Comparison of ENCODE assay signal across 16 cellular contexts in genomic region chr11:127506647-127507046, GRCh38.
DNase-seq lines count a peak whose midpoint lies in the region; ATAC-seq and TF ChIP-seq lines count a peak whose summit lies in the region.
"Had no signal": no experiment of that assay in that cellular context is flagged by ENCODE, and none has a peak within 500 bp of the region (broad histone marks: within the 10 kb centered on the region; RNA-seq: fewer than 3 reads in every experiment).

No MANE protein-coding gene starts in this region.

- no peak overlapping the region for H3K4me3 ChIP-seq in mesendoderm (ENCODE audit: low read length)
- H3K4me3 ChIP-seq: BLaER1 had no signal

- H3K18ac ChIP-seq in mesendoderm (ENCODE audit: low read length) = no peak overlapping the region

- H3K79me2 ChIP-seq in mesendoderm (ENCODE audit: control insufficient read depth, insufficient read depth, low read length) = no peaks in the 10 kb centered on the region

- no peak overlapping the region for H2BK120ac ChIP-seq in mesendoderm (ENCODE audit: low read depth, low read length)

- no peak overlapping the region for H2BK15ac ChIP-seq in mesendoderm (replicated peaks; ENCODE audit: low read depth)

- H4K5ac ChIP-seq in mesendoderm (ENCODE audit: low read length) = no peak overlapping the region

- peak; percentile 56 for ATAC-seq in GM18870 (IDR thresholded peaks at IDR 0.05; ENCODE audit: unreplicated experiment)
- peak; percentile 81 for ATAC-seq in HG03097 (IDR thresholded peaks at IDR 0.05; ENCODE audit: low FRiP score, unreplicated experiment)
- ATAC-seq: HCT116 had no signal

- no peak overlapping the region for H3K27ac ChIP-seq in mesendoderm (ENCODE audit: low read depth, low read length)
- H3K27ac ChIP-seq: BLaER1 had no signal

- H3K23ac ChIP-seq in mesendoderm (ENCODE audit: low read length) = no peak overlapping the region

- H3K79me1 ChIP-seq in mesendoderm (ENCODE audit: low read length) = no peaks in the 10 kb centered on the region

- no peak overlapping the region for H3K9ac ChIP-seq in mesendoderm (ENCODE audit: low read length)
- H3K9ac ChIP-seq: BLaER1 had no signal

- no peak overlapping the region for H2AK5ac ChIP-seq in mesendoderm (ENCODE audit: low read length)

- H3K36me3 ChIP-seq in mesendoderm (ENCODE audit: control insufficient read depth, insufficient read depth, low read length) = no peaks in the 10 kb centered on the region
- H3K36me3 ChIP-seq: BLaER1 had no signal

- H3K4me2 ChIP-seq in mesendoderm (ENCODE audit: low read length) = no peak overlapping the region
- H3K4me2 ChIP-seq: BLaER1 had no signal

- no peak overlapping the region for H4K8ac ChIP-seq in mesendoderm (ENCODE audit: low read depth, low read length)

- DNase-seq in NCI-H69 (lab: John Stamatoyannopoulos, UW) (peak; percentile 33), mesendoderm (peak; percentile 19), erythroblast (lab: John Stamatoyannopoulos, UW) (no peak), NCI-H524 (lab: John Stamatoyannopoulos, UW) (no peak), SKM-1 treated with dmso at 0.1 percent for 144 hours (lab: John Stamatoyannopoulos, UW; ENCODE audit: unreplicated experiment) (no peak)
- DNase-seq: 8988T; AML-193; CD8-positive, alpha-beta memory T cell; DMS53; GF-D8; IMR-90; KBM-7 had no signal

- no peak overlapping the region for H2BK5ac ChIP-seq in mesendoderm (ENCODE audit: low read length)

- H3K4me1 ChIP-seq in mesendoderm (ENCODE audit: control insufficient read depth, low read depth, low read length) = no peaks in the 10 kb centered on the region
- H3K4me1 ChIP-seq: BLaER1 had no signal

- no peaks in the 10 kb centered on the region for H3K27me3 ChIP-seq in mesendoderm (ENCODE audit: insufficient read depth, low read length, poor library complexity)
- H3K27me3 ChIP-seq: BLaER1 had no signal

- no peak overlapping the region for H3K4ac ChIP-seq in mesendoderm (ENCODE audit: low read depth, low read length)

- no peak for TF ChIP-seq POLR2A in erythroblast (IDR thresholded peaks at IDR 0.05; ENCODE audit: low read length)

- no peak overlapping the region for H3K56ac ChIP-seq in mesendoderm (ENCODE audit: low read length)

Comparison
In these comparisons a context has a peak if more than half of its experiments do, and no peak if none do; other contexts are left out.
1. DNase-seq: peak in NCI-H69 (single experiment) and mesendoderm (single experiment); none in erythroblast (0 of 2), NCI-H524 (0 of 2) and SKM-1 treated with dmso at 0.1 percent for 144 hours (single experiment).